14 cellular contexts compared by ENCODE assay signal in genomic region chr14:35346738-35347322, GRCh38.
"Had no signal": no experiment of that assay in that cellular context is flagged by ENCODE, and none has a peak within 500 bp of the region (broad histone marks: within the 10 kb centered on the region; RNA-seq: fewer than 3 reads in every experiment).

No MANE protein-coding gene starts in this region.

- H3K27ac Mint-ChIP-seq: activated B cell treated with CpG ODN at 0.5 μM for 24 hours; activated naive CD4-positive, alpha-beta T cell treated with anti-CD3 and anti-CD28 coated beads, Interleukin-2, amount 10 ng/mL, durations not matched to agents 7 days and 5 days; stimulated activated naive CD8-positive, alpha-beta T cell treated with anti-CD3 and anti-CD28 coated beads, Interleukin-15, amount 100 ng/mL, for 72 hours; T-helper 17 cell had no signal

- H3K4me3 ChIP-seq: ascending aorta, breast epithelium, lung, spleen, upper lobe of right lung had no signal

- H3K4me3 Mint-ChIP-seq: activated B cell treated with CpG ODN at 0.5 μM for 24 hours; activated CD8-positive, alpha-beta T cell treated with anti-CD3 and anti-CD28 coated beads, Interleukin-2, amount 10 ng/mL, durations not matched to agents 7 days and 5 days; activated naive CD4-positive, alpha-beta T cell treated with anti-CD3 and anti-CD28 coated beads, Interleukin-2, amount 10 ng/mL, durations not matched to agents 7 days and 5 days; stimulated activated naive CD8-positive, alpha-beta T cell treated with anti-CD3 and anti-CD28 coated beads, Interleukin-15, amount 100 ng/mL, for 72 hours; T-helper 17 cell had no signal

- H3K27me3 ChIP-seq: ascending aorta, breast epithelium, spleen, upper lobe of right lung had no signal

- H3K27me3 Mint-ChIP-seq: activated B cell treated with CpG ODN at 0.5 μM for 24 hours; stimulated activated naive CD8-positive, alpha-beta T cell treated with anti-CD3 and anti-CD28 coated beads, Interleukin-15, amount 100 ng/mL, for 72 hours; T-helper 17 cell had no signal

- H3K36me3 ChIP-seq: ascending aorta, breast epithelium, spleen, upper lobe of right lung had no signal

- DNase-seq: activated B cell treated with CpG ODN at 0.5 μM for 24 hours; activated CD4-positive, alpha-beta T cell treated with anti-CD3 and anti-CD28 coated beads for 48 hours; activated CD8-positive, alpha-beta memory T cell treated with anti-CD3 and anti-CD28 coated beads, Interleukin-2, amount 50 U/mL, for 4 hours; activated CD8-positive, alpha-beta T cell treated with anti-CD3 and anti-CD28 coated beads, Interleukin-2, amount 10 ng/mL, durations not matched to agents 7 days and 5 days; activated naive CD4-positive, alpha-beta T cell treated with anti-CD3 and anti-CD28 coated beads, Interleukin-2, amount 10 ng/mL, durations not matched to agents 7 days and 5 days; left cardiac atrium; occipital lobe; spleen; stimulated activated naive CD8-positive, alpha-beta T cell treated with anti-CD3 and anti-CD28 coated beads, Interleukin-15, amount 100 ng/mL, for 72 hours; T-helper 17 cell; upper lobe of right lung had no signal

- H3K9me3 Mint-ChIP-seq: activated B cell treated with CpG ODN at 0.5 μM for 24 hours; activated naive CD4-positive, alpha-beta T cell treated with anti-CD3 and anti-CD28 coated beads, Interleukin-2, amount 10 ng/mL, durations not matched to agents 7 days and 5 days; stimulated activated naive CD8-positive, alpha-beta T cell treated with anti-CD3 and anti-CD28 coated beads, Interleukin-15, amount 100 ng/mL, for 72 hours had no signal

- H3K36me3 Mint-ChIP-seq: activated naive CD4-positive, alpha-beta T cell treated with anti-CD3 and anti-CD28 coated beads, Interleukin-2, amount 10 ng/mL, durations not matched to agents 7 days and 5 days had no signal

- ATAC-seq: left cardiac atrium, T-helper 17 cell had no signal
